Comparison of ENCODE assay signal across 30 cellular contexts in the genomic region with DNA sequence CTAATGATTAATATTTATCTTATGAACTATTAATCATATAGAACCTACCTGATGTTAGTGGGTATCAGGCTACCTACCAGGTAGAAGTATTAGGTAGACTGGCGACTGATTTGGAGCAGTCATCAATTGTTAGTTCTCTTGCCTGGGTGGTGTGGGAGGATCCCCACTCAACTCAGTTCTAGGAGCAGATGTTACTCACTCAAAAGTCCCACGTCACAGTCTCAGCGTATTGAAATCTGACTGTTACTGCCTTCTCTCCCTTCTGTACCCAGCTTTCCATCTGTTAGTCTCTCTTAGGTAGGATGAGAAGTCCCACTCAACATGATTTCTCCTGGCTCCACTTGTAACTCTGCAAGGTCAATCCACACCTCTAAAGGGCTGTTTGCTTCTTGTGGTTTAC.
"Had no signal": no experiment of that assay in that cellular context is flagged by ENCODE, and none has a peak within 500 bp of the region (broad histone marks: within the 10 kb centered on the region; RNA-seq: fewer than 3 reads in every experiment).

No MANE protein-coding gene starts in this region.

- H3K9me3 Mint-ChIP-seq: activated CD4-positive, alpha-beta memory T cell treated with anti-CD3 and anti-CD28 coated beads for 36 hours; activated CD4-positive, alpha-beta T cell treated with anti-CD3 and anti-CD28 coated beads, Interleukin-2, amount 10 ng/mL, durations not matched to agents 24 days and 14 days; activated naive CD4-positive, alpha-beta T cell treated with anti-CD3 and anti-CD28 coated beads, Interleukin-2, amount 50 U/mL, for 24 hours; activated naive CD8-positive, alpha-beta T cell treated with anti-CD3 and anti-CD28 coated beads for 36 hours; activated naive CD8-positive, alpha-beta T cell treated with anti-CD3 and anti-CD28 coated beads, Interleukin-2, amount 50 U/mL, for 24 hours; activated T-helper 1 cell treated with anti-CD3 and anti-CD28 coated beads, Interleukin-12 subunit alpha, Interleukin-12 subunit beta, Interleukin-2, Interleukin-4 antibody, amounts not matched to agents 30 ng/mL and 10 ng/mL and 1 ng/mL, durations not matched to agents 14 hours and 24 hours and 36 hours; activated T-helper 2 cell treated with anti-CD3 and anti-CD28 coated beads, Interferon-gamma antibody, Interleukin-2, Interleukin-4, amounts not matched to agents 10 μg/mL and 5 μg/mL and 100 μg/mL, durations not matched to agents 14 hours and 24 hours and 36 hours; dendritic cell treated with granulocyte-macrophage colony-stimulating factor and Interleukin-4, amounts not matched to agents 40 ng/mL and 50 ng/mL, for 4 days; endodermal cell; T-helper 2 cell treated with Interferon-gamma antibody and Interleukin-4, amounts not matched to agents 5 μg/mL and 100 μg/mL, for 36 hours had no signal

- H3K27ac Mint-ChIP-seq: activated CD4-positive, alpha-beta memory T cell treated with anti-CD3 and anti-CD28 coated beads for 36 hours; activated CD4-positive, alpha-beta T cell treated with anti-CD3 and anti-CD28 coated beads for 36 hours; activated CD4-positive, alpha-beta T cell treated with anti-CD3 and anti-CD28 coated beads, Interleukin-2, amount 10 ng/mL, durations not matched to agents 24 days and 14 days; activated CD8-positive, alpha-beta memory T cell treated with anti-CD3 and anti-CD28 coated beads, Interleukin-2, amount 10 ng/mL, durations not matched to agents 7 days and 5 days; activated CD8-positive, alpha-beta T cell treated with anti-CD3 and anti-CD28 coated beads, Interleukin-2, amount 10 ng/mL, durations not matched to agents 7 days and 5 days; activated naive CD4-positive, alpha-beta T cell treated with anti-CD3 and anti-CD28 coated beads for 36 hours; activated naive CD4-positive, alpha-beta T cell treated with anti-CD3 and anti-CD28 coated beads, Interleukin-2, amount 50 U/mL, for 24 hours; activated naive CD8-positive, alpha-beta T cell treated with anti-CD3 and anti-CD28 coated beads for 36 hours; activated naive CD8-positive, alpha-beta T cell treated with anti-CD3 and anti-CD28 coated beads, Interleukin-2, amount 50 U/mL, for 24 hours; activated T-helper 1 cell treated with anti-CD3 and anti-CD28 coated beads, Interleukin-12 subunit alpha, Interleukin-12 subunit beta, Interleukin-2, Interleukin-4 antibody, amounts not matched to agents 30 ng/mL and 10 ng/mL and 1 ng/mL, durations not matched to agents 14 hours and 24 hours and 36 hours; activated T-helper 2 cell treated with anti-CD3 and anti-CD28 coated beads, Interferon-gamma antibody, Interleukin-2, Interleukin-4, amounts not matched to agents 10 μg/mL and 5 μg/mL and 100 μg/mL, durations not matched to agents 14 hours and 24 hours and 36 hours; dendritic cell treated with granulocyte-macrophage colony-stimulating factor and Interleukin-4, amounts not matched to agents 40 ng/mL and 50 ng/mL, for 4 days; endodermal cell; T-helper 17 cell; T-helper 2 cell treated with Interferon-gamma antibody and Interleukin-4, amounts not matched to agents 5 μg/mL and 100 μg/mL, for 36 hours had no signal

- H3K4me3 Mint-ChIP-seq: activated CD4-positive, alpha-beta memory T cell treated with anti-CD3 and anti-CD28 coated beads for 36 hours; activated CD4-positive, alpha-beta T cell treated with anti-CD3 and anti-CD28 coated beads for 36 hours; activated CD4-positive, alpha-beta T cell treated with anti-CD3 and anti-CD28 coated beads, Interleukin-2, amount 10 ng/mL, durations not matched to agents 24 days and 14 days; activated CD8-positive, alpha-beta memory T cell treated with anti-CD3 and anti-CD28 coated beads, Interleukin-2, amount 10 ng/mL, durations not matched to agents 7 days and 5 days; activated CD8-positive, alpha-beta T cell treated with anti-CD3 and anti-CD28 coated beads, Interleukin-2, amount 10 ng/mL, durations not matched to agents 7 days and 5 days; activated naive CD4-positive, alpha-beta T cell treated with anti-CD3 and anti-CD28 coated beads for 36 hours; activated naive CD4-positive, alpha-beta T cell treated with anti-CD3 and anti-CD28 coated beads, Interleukin-2, amount 50 U/mL, for 24 hours; activated naive CD8-positive, alpha-beta T cell treated with anti-CD3 and anti-CD28 coated beads for 36 hours; activated naive CD8-positive, alpha-beta T cell treated with anti-CD3 and anti-CD28 coated beads, Interleukin-2, amount 50 U/mL, for 24 hours; activated T-helper 1 cell treated with anti-CD3 and anti-CD28 coated beads, Interleukin-12 subunit alpha, Interleukin-12 subunit beta, Interleukin-2, Interleukin-4 antibody, amounts not matched to agents 30 ng/mL and 10 ng/mL and 1 ng/mL, durations not matched to agents 14 hours and 24 hours and 36 hours; central memory CD8-positive, alpha-beta T cell; dendritic cell treated with granulocyte-macrophage colony-stimulating factor and Interleukin-4, amounts not matched to agents 40 ng/mL and 50 ng/mL, for 4 days; endodermal cell; T-helper 17 cell; T-helper 2 cell treated with Interferon-gamma antibody and Interleukin-4, amounts not matched to agents 5 μg/mL and 100 μg/mL, for 36 hours had no signal

- H3K27me3 Mint-ChIP-seq: activated CD4-positive, alpha-beta memory T cell treated with anti-CD3 and anti-CD28 coated beads for 36 hours; activated CD4-positive, alpha-beta T cell treated with anti-CD3 and anti-CD28 coated beads, Interleukin-2, amount 10 ng/mL, durations not matched to agents 24 days and 14 days; activated CD8-positive, alpha-beta memory T cell treated with anti-CD3 and anti-CD28 coated beads, Interleukin-2, amount 10 ng/mL, durations not matched to agents 7 days and 5 days; activated naive CD8-positive, alpha-beta T cell treated with anti-CD3 and anti-CD28 coated beads for 36 hours; activated naive CD8-positive, alpha-beta T cell treated with anti-CD3 and anti-CD28 coated beads, Interleukin-2, amount 50 U/mL, for 24 hours; central memory CD8-positive, alpha-beta T cell; dendritic cell treated with granulocyte-macrophage colony-stimulating factor and Interleukin-4, amounts not matched to agents 40 ng/mL and 50 ng/mL, for 4 days; T-helper 17 cell had no signal

- DNase-seq: activated CD4-positive, alpha-beta memory T cell treated with anti-CD3 and anti-CD28 coated beads for 36 hours; activated CD4-positive, alpha-beta T cell treated with anti-CD3 and anti-CD28 coated beads for 36 hours; activated CD4-positive, alpha-beta T cell treated with anti-CD3 and anti-CD28 coated beads, Interleukin-2, amount 10 ng/mL, durations not matched to agents 24 days and 14 days; activated CD4-positive, CD25-positive, alpha-beta regulatory T cell; activated CD4-positive, CD25-positive, alpha-beta regulatory T cell treated with anti-CD3 and anti-CD28 coated beads, Interleukin-2, amount 50 U/mL, for 72 hours; activated CD8-positive, alpha-beta memory T cell treated with anti-CD3 and anti-CD28 coated beads, Interleukin-2, amount 10 ng/mL, durations not matched to agents 7 days and 5 days; activated CD8-positive, alpha-beta memory T cell treated with anti-CD3 and anti-CD28 coated beads, Interleukin-2, amount 50 U/mL, for 4 hours; activated CD8-positive, alpha-beta T cell treated with anti-CD3 and anti-CD28 coated beads, Interleukin-2, amount 10 ng/mL, durations not matched to agents 7 days and 5 days; activated effector memory CD4-positive, alpha-beta T cell treated with anti-CD3 and anti-CD28 coated beads, Interleukin-2, amount 50 U/mL, for 16 hours; activated naive CD4-positive, alpha-beta T cell treated with anti-CD3 and anti-CD28 coated beads for 36 hours; activated naive CD8-positive, alpha-beta T cell treated with anti-CD3 and anti-CD28 coated beads for 36 hours; activated naive CD8-positive, alpha-beta T cell treated with anti-CD3 and anti-CD28 coated beads, Interleukin-2, amount 50 U/mL, for 24 hours; activated T-cell treated with anti-CD3 and anti-CD28 coated beads, Interleukin-2, amount 50 U/mL, for 1 hour; activated T-cell treated with anti-CD3 and anti-CD28 coated beads, Interleukin-2, amount 50 U/mL, for 48 hours; adrenal gland; amygdala; aorta; body of pancreas; dorsolateral prefrontal cortex; effector memory CD4-positive, alpha-beta T cell; endodermal cell; foreskin fibroblast; T-helper 17 cell; T1000 had no signal

- H3K4me1 Mint-ChIP-seq: activated CD4-positive, alpha-beta T cell treated with anti-CD3 and anti-CD28 coated beads for 36 hours; activated CD4-positive, alpha-beta T cell treated with anti-CD3 and anti-CD28 coated beads, Interleukin-2, amount 10 ng/mL, durations not matched to agents 24 days and 14 days; activated CD8-positive, alpha-beta memory T cell treated with anti-CD3 and anti-CD28 coated beads, Interleukin-2, amount 10 ng/mL, durations not matched to agents 7 days and 5 days; activated naive CD4-positive, alpha-beta T cell treated with anti-CD3 and anti-CD28 coated beads, Interleukin-2, amount 50 U/mL, for 24 hours; activated naive CD8-positive, alpha-beta T cell treated with anti-CD3 and anti-CD28 coated beads for 36 hours; activated naive CD8-positive, alpha-beta T cell treated with anti-CD3 and anti-CD28 coated beads, Interleukin-2, amount 50 U/mL, for 24 hours; central memory CD8-positive, alpha-beta T cell; T-helper 17 cell had no signal

- H3K36me3 Mint-ChIP-seq: activated CD4-positive, alpha-beta memory T cell treated with anti-CD3 and anti-CD28 coated beads for 36 hours; activated CD8-positive, alpha-beta memory T cell treated with anti-CD3 and anti-CD28 coated beads, Interleukin-2, amount 10 ng/mL, durations not matched to agents 7 days and 5 days; activated naive CD4-positive, alpha-beta T cell treated with anti-CD3 and anti-CD28 coated beads, Interleukin-2, amount 50 U/mL, for 24 hours; activated naive CD8-positive, alpha-beta T cell treated with anti-CD3 and anti-CD28 coated beads for 36 hours had no signal
